In the genomic region with DNA sequence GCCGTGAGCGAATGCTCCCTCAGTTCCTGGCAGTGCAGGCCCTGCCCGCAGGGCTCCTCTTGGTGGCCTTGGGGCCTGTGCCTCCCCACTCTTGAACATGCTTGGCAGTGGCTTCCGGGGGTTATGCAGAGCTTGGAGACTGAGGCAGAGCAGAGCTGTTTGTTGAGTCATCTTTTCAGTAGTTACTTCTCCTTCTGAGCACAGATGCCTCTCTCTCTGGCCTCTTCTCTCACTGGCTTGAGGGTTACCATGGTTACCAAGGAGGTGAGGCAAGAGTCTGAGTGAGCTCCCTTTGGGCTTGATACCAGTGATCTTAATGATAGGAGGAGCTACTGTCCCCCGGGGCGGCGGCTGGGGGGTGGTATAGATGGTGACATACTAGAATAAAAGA, we compare ENCODE assay signal across 8 cellular contexts.
DNase-seq lines count a peak whose midpoint lies in the region; ATAC-seq lines count a peak whose summit lies in the region.
"Had no signal": no experiment of that assay in that cellular context is flagged by ENCODE, and none has a peak within 500 bp of the region (broad histone marks: within the 10 kb centered on the region; RNA-seq: fewer than 3 reads in every experiment).

No MANE protein-coding gene starts in this region.

- peak; percentile 16 for ATAC-seq in GM19468 (IDR thresholded peaks at IDR 0.05; ENCODE audit: extremely low read depth, unreplicated experiment)
- ATAC-seq in stimulated activated naive CD8-positive, alpha-beta T cell treated with anti-CD3 and anti-CD28 coated beads, Interleukin-15, amount 100 ng/mL, for 72 hours: no peak

- H3K27me3 Mint-ChIP-seq in stimulated activated naive CD8-positive, alpha-beta T cell treated with anti-CD3 and anti-CD28 coated beads, Interleukin-15, amount 100 ng/mL, for 72 hours: no peaks in the 10 kb centered on the region

- no peaks in the 10 kb centered on the region for H3K9me3 Mint-ChIP-seq in stimulated activated naive CD8-positive, alpha-beta T cell treated with anti-CD3 and anti-CD28 coated beads, Interleukin-15, amount 100 ng/mL, for 72 hours

- no peak overlapping the region for H3K4me3 Mint-ChIP-seq in stimulated activated naive CD8-positive, alpha-beta T cell treated with anti-CD3 and anti-CD28 coated beads, Interleukin-15, amount 100 ng/mL, for 72 hours

- DNase-seq in NAMALWA (ENCODE audit: low spot score) (peak; percentile 62), fibroblast of gingiva (ENCODE audit: low read depth) (peak; percentile 75), skeletal muscle cell (ENCODE audit: low read depth) (peak; percentile 77), COLO668 (lab: John Stamatoyannopoulos, UW; ENCODE audit: unreplicated experiment) (no peak), NCI-H1092 (lab: John Stamatoyannopoulos, UW) (no peak)
- DNase-seq in stimulated activated naive CD8-positive, alpha-beta T cell treated with anti-CD3 and anti-CD28 coated beads, Interleukin-15, amount 100 ng/mL, for 72 hours: no peak

- H3K27ac Mint-ChIP-seq in stimulated activated naive CD8-positive, alpha-beta T cell treated with anti-CD3 and anti-CD28 coated beads, Interleukin-15, amount 100 ng/mL, for 72 hours: no peak overlapping the region

- H3K4me1 Mint-ChIP-seq in stimulated activated naive CD8-positive, alpha-beta T cell treated with anti-CD3 and anti-CD28 coated beads, Interleukin-15, amount 100 ng/mL, for 72 hours: no peaks in the 10 kb centered on the region

- H3K4me3 ChIP-seq in skeletal muscle cell (ENCODE audit: low read depth, low read length): no peak overlapping the region
- H3K4me3 ChIP-seq: SK-N-MC had no signal

Comparison
In these comparisons a context has a peak if more than half of its experiments do, and no peak if none do; other contexts are left out.
1. DNase-seq: peak in NAMALWA (single experiment), fibroblast of gingiva (single experiment) and skeletal muscle cell (single experiment); none in COLO668 (single experiment), stimulated activated naive CD8-positive, alpha-beta T cell treated with anti-CD3 and anti-CD28 coated beads, Interleukin-15, amount 100 ng/mL, for 72 hours (0 of 2) and NCI-H1092 (single experiment).